1 cellular context compared by ENCODE assay signal in the genomic region with DNA sequence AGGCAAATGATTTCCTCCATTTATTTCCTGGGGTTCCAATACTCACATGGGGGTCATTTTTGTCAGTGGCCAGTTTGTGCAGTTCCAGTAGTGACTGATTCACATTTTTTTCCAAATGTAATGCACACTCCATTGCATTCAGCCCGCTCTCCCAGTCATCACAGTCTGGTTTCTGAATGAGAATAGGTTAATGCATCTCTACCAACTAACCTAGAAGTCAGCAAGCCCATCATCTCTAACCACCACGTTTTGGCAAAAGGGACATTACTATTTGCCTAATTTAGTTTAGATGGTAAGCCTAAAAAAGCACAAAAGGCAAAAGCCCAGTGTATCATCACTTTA.
TF ChIP-seq lines count a peak whose summit lies in the region.

No MANE protein-coding gene starts in this region.

TF ChIP-seq in H1, 55 proteins besides CTCF, POLR2A, EP300 and RAD21:
- TF ChIP-seq TCF12 (IDR thresholded peaks at IDR 0.05; ENCODE audit: low read depth, low read length) (no peak), TAF7 (optimal IDR thresholded peaks at IDR 0.05; ENCODE audit: borderline replicate concordance, low read depth, low read length) (peak; percentile 29), SP1 (IDR thresholded peaks at IDR 0.05; ENCODE audit: low read depth, low read length) (peak; percentile 30; the same call in 1 of the 2 replicates)
